Comparison of ENCODE assay signal across 34 cellular contexts in genomic region chr14:103984196-103984595, GRCh38. TPM values are rescaled to one million over a fixed set of nuclear protein-coding genes. Genes with fewer than 3 reads are reported as not detected.
DNase-seq lines count a peak whose midpoint lies in the region; ATAC-seq and TF ChIP-seq lines count a peak whose summit lies in the region.
"Had no signal": no experiment of that assay in that cellular context is flagged by ENCODE, and none has a peak within 500 bp of the region (broad histone marks: within the 10 kb centered on the region; RNA-seq: fewer than 3 reads in every experiment).

No MANE protein-coding gene starts in this region.

- no peaks in the 10 kb centered on the region for H3K36me3 Mint-ChIP-seq in osteocyte (ENCODE audit: unreplicated experiment)
- peaks cover 3% of the 10 kb centered on the region for H3K36me3 Mint-ChIP-seq in stimulated activated memory B cell treated with anti-CD40 and anti-IgM and Interleukin-4, amounts not matched to agents 10 μg/mL and 1 μg/mL and 100 μg/mL, for 72 hours
- H3K36me3 Mint-ChIP-seq: CD4-positive, alpha-beta memory T cell; CD8-positive, alpha-beta T cell had no signal

- POLR2A ChIA-PET in HEK293 (lab: Yijun Ruan, JAX), result interaction anchor here (0.6 kb wide), 1 partner anchor 70 kb away, joined by 3 read pairs; no protein-coding TSS in a partner anchor

- no peak overlapping the region for H3K4me3 Mint-ChIP-seq in osteocyte (ENCODE audit: unreplicated experiment)
- H3K4me3 Mint-ChIP-seq in stimulated activated memory B cell treated with anti-CD40 and anti-IgM and Interleukin-4, amounts not matched to agents 10 μg/mL and 1 μg/mL and 100 μg/mL, for 72 hours, result no peak overlapping the region
- H3K4me3 Mint-ChIP-seq: B cell; CD14-positive monocyte; CD4-positive, alpha-beta memory T cell; CD4-positive, alpha-beta T cell; CD8-positive, alpha-beta memory T cell; CD8-positive, alpha-beta T cell had no signal

- no peaks in the 10 kb centered on the region for H3K4me1 Mint-ChIP-seq in osteocyte (ENCODE audit: unreplicated experiment)
- H3K4me1 Mint-ChIP-seq in stimulated activated memory B cell treated with anti-CD40 and anti-IgM and Interleukin-4, amounts not matched to agents 10 μg/mL and 1 μg/mL and 100 μg/mL, for 72 hours, result no peaks in the 10 kb centered on the region
- H3K4me1 Mint-ChIP-seq: B cell; CD14-positive monocyte; CD4-positive, alpha-beta memory T cell; CD4-positive, CD25-positive, alpha-beta regulatory T cell; CD8-positive, alpha-beta memory T cell had no signal

- peaks cover 36% of the 10 kb centered on the region for H3K27me3 Mint-ChIP-seq in osteocyte (ENCODE audit: unreplicated experiment)
- H3K27me3 Mint-ChIP-seq in stimulated activated memory B cell treated with anti-CD40 and anti-IgM and Interleukin-4, amounts not matched to agents 10 μg/mL and 1 μg/mL and 100 μg/mL, for 72 hours, result peaks cover 21% of the 10 kb centered on the region

- no peaks in the 10 kb centered on the region for H3K36me3 ChIP-seq in HEK293 (ENCODE audit: control insufficient read depth in 2 of 2, insufficient read depth in 1 of 2, low read length in 2 of 2)
- H3K36me3 ChIP-seq: BE2C, BLaER1 had no signal

- no peak overlapping the region for H3K4me3 ChIP-seq in HEK293 (ENCODE audit: low read depth, low read length)
- H3K4me3 ChIP-seq: A549; BLaER1; BLaER1 treated with 17β-estradiol and CSF1 and Interleukin-3, amounts not matched to agents 10 nM and 100 nM had no signal

- no peak overlapping the region for H3K27ac ChIP-seq in HEK293 (ENCODE audit: extremely low read depth, low read depth, low read length)
- H3K27ac ChIP-seq: 22Rv1; A549; BLaER1; BLaER1 treated with 17β-estradiol and CSF1 and Interleukin-3, amounts not matched to agents 10 nM and 100 nM; C4-2B had no signal

- CTCF ChIA-PET in HEK293 (lab: Yijun Ruan, JAX), result interaction anchor here (0.6 to 1.2 kb wide), 2 partner anchors 83 to 144 kb away, joined by 4 to 6 read pairs; no protein-coding TSS in a partner anchor

- no peaks in the 10 kb centered on the region for H3K9me3 ChIP-seq in HEK293 (ENCODE audit: control insufficient read depth, insufficient read depth, low read depth, low read length)
- H3K9me3 ChIP-seq: BE2C, Caco-2 had no signal

- ATAC-seq in stimulated activated memory B cell treated with anti-CD40 and anti-IgM and Interleukin-4, amounts not matched to agents 10 μg/mL and 1 μg/mL and 100 μg/mL, for 72 hours, result no peak
- ATAC-seq in GM21360 (IDR thresholded peaks at IDR 0.05; ENCODE audit: unreplicated experiment), result no peak
- ATAC-seq: A549; CD8-positive, alpha-beta T cell had no signal

- peak; percentile 51 for DNase-seq in osteocyte (ENCODE audit: extremely low spot score, unreplicated experiment)
- DNase-seq: 8988T; ACHN; AML-193; BE2C; C1 segment of cervical spinal cord; Caco-2; Calu3; CD4-positive, alpha-beta memory T cell; CD4-positive, alpha-beta T cell; CD4-positive, CD25-positive, alpha-beta regulatory T cell; CD8-positive, alpha-beta memory T cell; CD8-positive, alpha-beta T cell; COR-L47; DMS 273 treated with DMSO at 0.1 percent for 48 hours; DMS153; DMS53; DMS79; DMS79 treated with DMSO at 0.1 percent for 48 hours; DND-41; EL had no signal

- H3K27ac Mint-ChIP-seq in osteocyte (ENCODE audit: unreplicated experiment), result no peak overlapping the region
- no peak overlapping the region for H3K27ac Mint-ChIP-seq in stimulated activated memory B cell treated with anti-CD40 and anti-IgM and Interleukin-4, amounts not matched to agents 10 μg/mL and 1 μg/mL and 100 μg/mL, for 72 hours
- H3K27ac Mint-ChIP-seq: B cell; CD4-positive, alpha-beta memory T cell; CD4-positive, alpha-beta T cell; CD4-positive, CD25-positive, alpha-beta regulatory T cell; CD8-positive, alpha-beta T cell had no signal

- peaks cover 13% of the 10 kb centered on the region for H3K9me3 Mint-ChIP-seq in osteocyte (ENCODE audit: unreplicated experiment)
- H3K9me3 Mint-ChIP-seq in stimulated activated memory B cell treated with anti-CD40 and anti-IgM and Interleukin-4, amounts not matched to agents 10 μg/mL and 1 μg/mL and 100 μg/mL, for 72 hours, result peaks cover 20% of the 10 kb centered on the region

- no peak for TF ChIP-seq CTCF in HEK293 (tag by site-specific recombination; IDR thresholded peaks at IDR 0.05)
- TF ChIP-seq CTCF in osteocyte (IDR thresholded peaks at IDR 0.05), result no peak

- no peaks in the 10 kb centered on the region for H3K4me1 ChIP-seq in HEK293 (ENCODE audit: control insufficient read depth, insufficient read depth, low read length)
- H3K4me1 ChIP-seq: A549, BE2C, Caco-2 had no signal

TF ChIP-seq in HEK293, 187 proteins besides CTCF, POLR2A, EP300 and RAD21:
- TF ChIP-seq ZNF548 (tag by site-specific recombination; IDR thresholded peaks at IDR 0.05) (no peak), ZNF585B (tag by site-specific recombination; IDR thresholded peaks at IDR 0.05) (peak; percentile 94), ZBTB48 (tag by site-specific recombination; IDR thresholded peaks at IDR 0.05) (no peak), INSM2 (tag by site-specific recombination; IDR thresholded peaks at IDR 0.05) (no peak), ZNF366 (tag by site-specific recombination; conservative IDR thresholded peaks at IDR 0.05) (no peak), ZNF596 (tag by site-specific recombination; IDR thresholded peaks at IDR 0.05) (no peak), ZNF560 (tag by site-specific recombination; IDR thresholded peaks at IDR 0.05; ENCODE audit: borderline replicate concordance) (no peak)

RNA-seq across cellular contexts. Expression of gene RD3L, which starts 41.9 kb away (rescaled TPM):
- not detected in 2 replicates for total RNA-seq in osteocyte
- total RNA-seq: A172; A673; B cell; Caco-2; Calu3; CD4-positive, alpha-beta memory T cell; CD4-positive, alpha-beta T cell; CD4-positive, CD25-positive, alpha-beta regulatory T cell; CD8-positive, alpha-beta memory T cell; CD8-positive, alpha-beta T cell; Daoy had no signal

RNA-seq across cellular contexts. Expression of gene TDRD9, which starts 55.9 kb away (rescaled TPM):
- not detected in 2 replicates for total RNA-seq in osteocyte
- total RNA-seq: A172, A673, Caco-2, Calu3, Daoy had no signal
